In genomic region chr2:215392164-215392563, GRCh38 we compare ENCODE assay signal across 15 cellular contexts. TPM values are rescaled to one million over a fixed set of nuclear protein-coding genes. Genes with fewer than 3 reads are reported as not detected.
DNase-seq lines count a peak whose midpoint lies in the region; ATAC-seq, FAIRE-seq and TF ChIP-seq lines count a peak whose summit lies in the region.
"Had no signal": no experiment of that assay in that cellular context is flagged by ENCODE, and none has a peak within 500 bp of the region (broad histone marks: within the 10 kb centered on the region; RNA-seq: fewer than 3 reads in every experiment).

No MANE protein-coding gene starts in this region.

- H3K79me2 ChIP-seq in OCI-LY1 (ENCODE audit: insufficient read depth, low read length): no peaks in the 10 kb centered on the region
- H3K79me2 ChIP-seq in astrocyte (ENCODE audit: insufficient read depth, low read length): peaks cover 40% of the 10 kb centered on the region
- H3K79me2 ChIP-seq in osteoblast (ENCODE audit: insufficient read depth, low read length): peaks cover 3% of the 10 kb centered on the region

- H3K36me3 Mint-ChIP-seq in astrocyte (ENCODE audit: low read depth, unreplicated experiment): peaks cover 19% of the 10 kb centered on the region
- H3K36me3 Mint-ChIP-seq in activated CD8-positive, alpha-beta memory T cell treated with anti-CD3 and anti-CD28 coated beads, Interleukin-2, amount 10 ng/mL, durations not matched to agents 7 days and 5 days: no peaks in the 10 kb centered on the region

- no TSS peak for BruUV-seq in A673 (replicated peaks; lab: Mats Ljungman, UMichigan)

- no peaks in the 10 kb centered on the region for H3K27me3 Mint-ChIP-seq in astrocyte (ENCODE audit: low read depth, unreplicated experiment)
- H3K27me3 Mint-ChIP-seq in activated CD8-positive, alpha-beta memory T cell treated with anti-CD3 and anti-CD28 coated beads, Interleukin-2, amount 10 ng/mL, durations not matched to agents 7 days and 5 days: peaks cover 18% of the 10 kb centered on the region
- H3K27me3 Mint-ChIP-seq: B cell had no signal

- peaks cover 5% of the 10 kb centered on the region; the same call in 1 of the 2 replicates for H3F3A ChIP-seq in OCI-LY1 (ENCODE audit: insufficient read depth, low read length)

- H3K9me2 ChIP-seq in OCI-LY1 (ENCODE audit: low read depth, low read length): no peaks in the 10 kb centered on the region

- intact Hi-C loops in A673 (cut with micrococcal nuclease; ENCODE audit: unreplicated experiment): no loop called here

- H2AFZ ChIP-seq in OCI-LY1 (ENCODE audit: low read length): no peak overlapping the region
- H2AFZ ChIP-seq in astrocyte (ENCODE audit: low read depth, low read length): no peak overlapping the region
- H2AFZ ChIP-seq in osteoblast (ENCODE audit: low read length): no peak overlapping the region

- FAIRE-seq in astrocyte (lab: Jason Lieb, UNC): no peak
- FAIRE-seq: GM12878, GM18507 had no signal

- H4K20me1 ChIP-seq in OCI-LY1 (ENCODE audit: insufficient read depth, low read length): no peaks in the 10 kb centered on the region
- peaks cover 96% of the 10 kb centered on the region for H4K20me1 ChIP-seq in astrocyte (ENCODE audit: insufficient read depth, low read length)
- H4K20me1 ChIP-seq in osteoblast (ENCODE audit: insufficient read depth, low read length): peaks cover 51% of the 10 kb centered on the region

- POLR2A ChIA-PET in A673 (lab: Charles Lee; ENCODE audit: low non-redundant PET): interaction anchor here (0.5 kb wide), 1 partner anchor 18 kb away, joined by 9 read pairs; no protein-coding TSS in a partner anchor

- no peak for DNase-seq in A673 (ENCODE audit: low spot score)
- no peak for DNase-seq in astrocyte (ENCODE audit: low read depth)
- DNase-seq in osteoblast (ENCODE audit: insufficient read length, low spot score, missing footprints): no peak
- DNase-seq in stimulated activated CD4-positive, alpha-beta T cell treated with anti-CD3 and anti-CD28 coated beads, Interleukin-12 subunit alpha, Interleukin-12 subunit beta, amount 100 ng/mL, for 4 hours: no peak
- no peak for DNase-seq in activated CD8-positive, alpha-beta memory T cell treated with anti-CD3 and anti-CD28 coated beads, Interleukin-2, amount 10 ng/mL, durations not matched to agents 7 days and 5 days
- DNase-seq: 8988T; C1 segment of cervical spinal cord; CD4-positive, alpha-beta T cell; DMS 273 treated with DMSO at 0.1 percent for 48 hours had no signal

- CTCF ChIA-PET in A673 (lab: Charles Lee): no interaction called here
- CTCF ChIA-PET in activated CD8-positive, alpha-beta memory T cell treated with anti-CD3 and anti-CD28 coated beads, Interleukin-2, amount 10 ng/mL, durations not matched to agents 7 days and 5 days (lab: Charles Lee): interaction anchor here (0.6 kb wide), 1 partner anchor 9 kb away, joined by 3 read pairs; no protein-coding TSS in a partner anchor

- peak overlapping the region; percentile 12 for H3K27ac ChIP-seq in A673 (ENCODE audit: low read depth, low read length, poor library complexity, severe bottlenecking)
- H3K27ac ChIP-seq in OCI-LY1 (ENCODE audit: low read depth, low read length, poor library complexity, severe bottlenecking): peak overlapping the region; percentile 89
- peak overlapping the region; percentile 37 for H3K27ac ChIP-seq in astrocyte (ENCODE audit: low read depth, low read length)
- H3K27ac ChIP-seq in osteoblast (ENCODE audit: low read depth, low read length): peak overlapping the region; percentile 13

- no peak overlapping the region for H3K4me2 ChIP-seq in OCI-LY1 (ENCODE audit: low read length)
- H3K4me2 ChIP-seq in astrocyte (ENCODE audit: low read length): peak overlapping the region; percentile 51
- no peak overlapping the region for H3K4me2 ChIP-seq in osteoblast (ENCODE audit: insufficient read depth, low read length)

- TF ChIP-seq CTCF in A673 (conservative IDR thresholded peaks at IDR 0.05; ENCODE audit: low read depth, low read length): no peak
- no peak for TF ChIP-seq CTCF in OCI-LY1 (IDR thresholded peaks at IDR 0.05; ENCODE audit: low read length)
- TF ChIP-seq CTCF in astrocyte (IDR thresholded peaks at IDR 0.05; ENCODE audit: insufficient read depth, low read depth, low read length): no peak
- no peak for TF ChIP-seq CTCF in osteoblast (IDR thresholded peaks at IDR 0.05; ENCODE audit: extremely low read depth, low read depth, low read length)

- H3K4me1 Mint-ChIP-seq in astrocyte (ENCODE audit: low read depth, unreplicated experiment): peaks cover 34% of the 10 kb centered on the region
- no peaks in the 10 kb centered on the region for H3K4me1 Mint-ChIP-seq in activated CD8-positive, alpha-beta memory T cell treated with anti-CD3 and anti-CD28 coated beads, Interleukin-2, amount 10 ng/mL, durations not matched to agents 7 days and 5 days

- H3K9ac ChIP-seq in OCI-LY1 (ENCODE audit: low read length) (no peak overlapping the region), astrocyte (ENCODE audit: low read length) (peak overlapping the region; percentile 27)

- peak overlapping the region; percentile 92 for H3K27ac Mint-ChIP-seq in astrocyte (ENCODE audit: unreplicated experiment)
- no peak overlapping the region for H3K27ac Mint-ChIP-seq in activated CD8-positive, alpha-beta memory T cell treated with anti-CD3 and anti-CD28 coated beads, Interleukin-2, amount 10 ng/mL, durations not matched to agents 7 days and 5 days
- H3K27ac Mint-ChIP-seq: B cell; CD4-positive, alpha-beta T cell had no signal

- H3K9me3 ChIP-seq in A673 (ENCODE audit: low read depth, low read length, poor library complexity, severe bottlenecking) (no peaks in the 10 kb centered on the region), OCI-LY1 (ENCODE audit: low read length) (no peaks in the 10 kb centered on the region), astrocyte (ENCODE audit: insufficient read depth, low read depth, low read length) (no peaks in the 10 kb centered on the region), osteoblast (ENCODE audit: low read depth, low read length) (no peaks in the 10 kb centered on the region)

- H3K9me3 Mint-ChIP-seq in astrocyte (ENCODE audit: unreplicated experiment): no peaks in the 10 kb centered on the region
- no peaks in the 10 kb centered on the region for H3K9me3 Mint-ChIP-seq in activated CD8-positive, alpha-beta memory T cell treated with anti-CD3 and anti-CD28 coated beads, Interleukin-2, amount 10 ng/mL, durations not matched to agents 7 days and 5 days (ENCODE audit: low read depth)
- H3K9me3 Mint-ChIP-seq: CD4-positive, alpha-beta T cell had no signal

- H3K27me3 ChIP-seq in A673 (replicated peaks; ENCODE audit: insufficient read depth, low read depth, low read length, poor library complexity): no peaks in the 10 kb centered on the region
- H3K27me3 ChIP-seq in OCI-LY1 (ENCODE audit: insufficient read depth, low read length): no peaks in the 10 kb centered on the region
- H3K27me3 ChIP-seq in astrocyte (ENCODE audit: insufficient read depth, low read length): no peaks in the 10 kb centered on the region
- H3K27me3 ChIP-seq in osteoblast (ENCODE audit: insufficient read depth, low read length): no peaks in the 10 kb centered on the region

- peak overlapping the region; percentile 42 for H3K4me3 Mint-ChIP-seq in astrocyte (ENCODE audit: unreplicated experiment)
- H3K4me3 Mint-ChIP-seq in activated CD8-positive, alpha-beta memory T cell treated with anti-CD3 and anti-CD28 coated beads, Interleukin-2, amount 10 ng/mL, durations not matched to agents 7 days and 5 days: no peak overlapping the region
- H3K4me3 Mint-ChIP-seq: B cell; CD4-positive, alpha-beta T cell had no signal

- H3K36me3 ChIP-seq in A673 (ENCODE audit: insufficient read depth, low read length, poor library complexity, severe bottlenecking) (peaks cover 100% of the 10 kb centered on the region), OCI-LY1 (ENCODE audit: insufficient read depth, low read length) (no peaks in the 10 kb centered on the region), astrocyte (ENCODE audit: insufficient read depth, low read length) (peaks cover 92% of the 10 kb centered on the region), osteoblast (ENCODE audit: insufficient read depth, low read length) (peaks cover 99% of the 10 kb centered on the region)

- H3K4me1 ChIP-seq in A673 (ENCODE audit: insufficient read depth, low read length, poor library complexity, severe bottlenecking): peaks cover 21% of the 10 kb centered on the region
- peaks cover 27% of the 10 kb centered on the region for H3K4me1 ChIP-seq in OCI-LY1 (ENCODE audit: insufficient read depth, low read length, severe bottlenecking)
- peaks cover 19% of the 10 kb centered on the region for H3K4me1 ChIP-seq in astrocyte (ENCODE audit: insufficient read depth, low read length)
- peaks cover 11% of the 10 kb centered on the region for H3K4me1 ChIP-seq in osteoblast (ENCODE audit: insufficient read depth, low read length)

- ATAC-seq in GM21390 (IDR thresholded peaks at IDR 0.05; ENCODE audit: unreplicated experiment) (no peak), HG03025 (IDR thresholded peaks at IDR 0.05; ENCODE audit: low FRiP score, unreplicated experiment) (no peak)
- ATAC-seq in activated CD8-positive, alpha-beta memory T cell treated with anti-CD3 and anti-CD28 coated beads, Interleukin-2, amount 10 ng/mL, durations not matched to agents 7 days and 5 days: no peak
- ATAC-seq: GM12878 had no signal

- no peak overlapping the region for H3K4me3 ChIP-seq in A673 (ENCODE audit: low read depth, low read length, poor library complexity, severe bottlenecking)
- no peak overlapping the region for H3K4me3 ChIP-seq in OCI-LY1 (ENCODE audit: low read depth, low read length, poor library complexity, severe bottlenecking)
- no peak overlapping the region for H3K4me3 ChIP-seq in astrocyte (ENCODE audit: insufficient read depth, low read depth, low read length)
- H3K4me3 ChIP-seq in osteoblast (ENCODE audit: insufficient read depth, low read length): no peak overlapping the region
- H3K4me3 ChIP-seq: GM12878 had no signal

RNA-seq across cellular contexts. Expression of gene FN1, which starts 43.7 kb away (rescaled TPM):
- total RNA-seq in A673 (2021): 1,570 and 2,058 TPM in 2 replicates
- total RNA-seq in astrocyte: 17,010 and 22,524 TPM in 2 replicates
- 18,025 and 18,800 TPM in 2 replicates for total RNA-seq in osteoblast
- 1 to 10 TPM in 1 of 2 experiments, under 1 TPM in 1; 0.70 to 2.5 TPM for total RNA-seq in activated CD8-positive, alpha-beta memory T cell treated with anti-CD3 and anti-CD28 coated beads, Interleukin-2, amount 10 ng/mL, durations not matched to agents 7 days and 5 days

Comparison
In these comparisons a context has a peak if more than half of its experiments do, and no peak if none do; other contexts are left out.
1. H3K27ac ChIP-seq: peak in every context shown above with its lines; median percentile 89 in OCI-LY1; 37 in astrocyte; 13 in osteoblast; 12 in A673.
2. RNA of gene FN1, which starts 43.7 kb away (total RNA-seq): 18,025 to 18,800 TPM in osteoblast, 17,010 to 22,524 TPM in astrocyte and 1,570 to 2,058 TPM in A673; 0.70 to 2.5 TPM in activated CD8-positive, alpha-beta memory T cell treated with anti-CD3 and anti-CD28 coated beads, Interleukin-2, amount 10 ng/mL, durations not matched to agents 7 days and 5 days; every median in the first group is over 100 times any median in the second.